1 cellular context compared by ENCODE assay signal in genomic region chr19:19154768-19155494, GRCh38.
TF ChIP-seq lines count a peak whose summit lies in the region.

No MANE protein-coding gene starts in this region.

TF ChIP-seq in WTC11, 78 proteins besides CTCF, POLR2A, EP300 and RAD21:
- TF ChIP-seq ZNF317 (CRISPR knock-in tag; IDR thresholded peaks at IDR 0.05; ENCODE audit: borderline replicate concordance, low read depth) (0 out of 2 replicates have a peak, but pooled peaks have one; percentile 36), AFF4 (CRISPR knock-in tag; IDR thresholded peaks at IDR 0.05; ENCODE audit: borderline replicate concordance) (no peak)
